Comparison of ENCODE assay signal across 28 cellular contexts in the genomic region with DNA sequence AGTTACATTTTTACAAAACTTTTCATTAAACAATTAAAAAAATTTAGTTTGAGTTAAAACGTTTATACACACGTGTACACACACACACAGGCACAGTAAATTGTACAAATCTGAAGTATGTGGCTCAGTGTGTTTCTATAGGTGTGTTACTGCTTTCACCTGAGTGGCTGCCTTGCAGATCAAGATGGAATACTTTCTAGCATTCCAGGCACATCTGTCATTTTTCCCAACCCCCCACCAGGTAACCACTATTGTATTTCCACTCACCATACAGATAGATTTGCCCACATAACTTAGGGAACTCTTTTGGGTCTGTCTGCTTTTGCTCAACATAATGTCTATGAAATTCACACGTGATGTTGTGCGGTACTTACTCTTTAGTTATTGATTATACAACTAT.
"Had no signal": no experiment of that assay in that cellular context is flagged by ENCODE, and none has a peak within 500 bp of the region (broad histone marks: within the 10 kb centered on the region; RNA-seq: fewer than 3 reads in every experiment).

No MANE protein-coding gene starts in this region.

- H3K4me2 ChIP-seq: hepatocyte had no signal

- H3K4me1 Mint-ChIP-seq: activated B cell treated with CpG ODN at 0.5 μM for 24 hours; activated CD4-positive, alpha-beta T cell treated with anti-CD3 and anti-CD28 coated beads for 36 hours; activated T-helper 17 cell treated with anti-CD3 and anti-CD28 coated beads, Interleukin-2, amount 50 U/mL, for 72 hours; natural killer cell had no signal

- H3K27ac ChIP-seq: hepatocyte, spleen, thoracic aorta, upper lobe of left lung had no signal

- H3K9me3 Mint-ChIP-seq: activated naive CD4-positive, alpha-beta T cell treated with anti-CD3 and anti-CD28 coated beads, Interleukin-2, amount 50 U/mL, for 72 hours; activated T-cell treated with anti-CD3 and anti-CD28 coated beads, Interleukin-2, amount 50 U/mL, for 24 hours; activated T-helper 17 cell treated with anti-CD3 and anti-CD28 coated beads, Interleukin-2, amount 50 U/mL, for 72 hours had no signal

- H3K4me3 ChIP-seq: hepatocyte, lung, spleen, thoracic aorta, upper lobe of left lung had no signal

- ATAC-seq: activated CD4-positive, alpha-beta T cell treated with anti-CD3 and anti-CD28 coated beads for 36 hours; activated naive CD4-positive, alpha-beta T cell treated with anti-CD3 and anti-CD28 coated beads, Interleukin-2, amount 50 U/mL, for 72 hours; activated T-helper 17 cell treated with anti-CD3 and anti-CD28 coated beads, Interleukin-2, amount 50 U/mL, for 72 hours; esophagus mucosa; left cardiac atrium; natural killer cell had no signal

- H3K27ac Mint-ChIP-seq: activated B cell treated with CpG ODN at 0.5 μM for 24 hours; activated CD4-positive, alpha-beta T cell treated with anti-CD3 and anti-CD28 coated beads for 36 hours; activated naive CD4-positive, alpha-beta T cell treated with anti-CD3 and anti-CD28 coated beads, Interleukin-2, amount 50 U/mL, for 72 hours; activated T-cell treated with anti-CD3 and anti-CD28 coated beads, Interleukin-2, amount 50 U/mL, for 24 hours; activated T-helper 17 cell treated with anti-CD3 and anti-CD28 coated beads, Interleukin-2, amount 50 U/mL, for 72 hours; natural killer cell; progenitor cell of endocrine pancreas had no signal

- H2AFZ ChIP-seq: hepatocyte had no signal

- H3K36me3 ChIP-seq: spleen, thoracic aorta, upper lobe of left lung had no signal

- H3K36me3 Mint-ChIP-seq: activated naive CD4-positive, alpha-beta T cell treated with anti-CD3 and anti-CD28 coated beads, Interleukin-2, amount 50 U/mL, for 72 hours; natural killer cell had no signal

- H3K4me3 Mint-ChIP-seq: activated B cell treated with CpG ODN at 0.5 μM for 24 hours; activated CD4-positive, alpha-beta T cell treated with anti-CD3 and anti-CD28 coated beads for 36 hours; activated T-cell treated with anti-CD3 and anti-CD28 coated beads, Interleukin-2, amount 50 U/mL, for 24 hours; activated T-helper 17 cell treated with anti-CD3 and anti-CD28 coated beads, Interleukin-2, amount 50 U/mL, for 72 hours; brain; natural killer cell had no signal

- H3K27me3 ChIP-seq: hepatocyte, spleen, upper lobe of left lung had no signal

- DNase-seq: activated B cell treated with CpG ODN at 0.5 μM for 24 hours; activated CD4-positive, alpha-beta T cell treated with anti-CD3 and anti-CD28 coated beads for 36 hours; activated CD4-positive, alpha-beta T cell treated with anti-CD3 and anti-CD28 coated beads, Interleukin-2, amount 50 U/mL, for 4 hours; activated CD8-positive, alpha-beta memory T cell treated with anti-CD3 and anti-CD28 coated beads for 24 hours; activated CD8-positive, alpha-beta memory T cell treated with anti-CD3 and anti-CD28 coated beads, Interleukin-2, amount 50 U/mL, for 4 hours; activated T-cell treated with anti-CD3 and anti-CD28 coated beads, Interleukin-2, amount 50 U/mL, for 24 hours; aorta; caudate nucleus; dermis blood vessel endothelial cell; effector CD8-positive, alpha-beta T cell; glutamatergic neuron; left cardiac atrium; midbrain; natural killer cell; retina; spleen; stimulated activated CD4-positive, alpha-beta T cell treated with anti-CD3 and anti-CD28 coated beads, Interleukin-4, amount 100 ng/mL, for 1 hour; stimulated activated naive CD4-positive, alpha-beta T cell treated with Interleukin-2 at 50 U/mL for 16 hours; T1000; upper lobe of left lung had no signal

- H3K4me1 ChIP-seq: spleen had no signal

- H3K9me3 ChIP-seq: thoracic aorta, upper lobe of left lung had no signal

- H3K27me3 Mint-ChIP-seq: activated B cell treated with CpG ODN at 0.5 μM for 24 hours; activated T-cell treated with anti-CD3 and anti-CD28 coated beads, Interleukin-2, amount 50 U/mL, for 24 hours; activated T-helper 17 cell treated with anti-CD3 and anti-CD28 coated beads, Interleukin-2, amount 50 U/mL, for 72 hours; progenitor cell of endocrine pancreas had no signal
